In the genomic region with DNA sequence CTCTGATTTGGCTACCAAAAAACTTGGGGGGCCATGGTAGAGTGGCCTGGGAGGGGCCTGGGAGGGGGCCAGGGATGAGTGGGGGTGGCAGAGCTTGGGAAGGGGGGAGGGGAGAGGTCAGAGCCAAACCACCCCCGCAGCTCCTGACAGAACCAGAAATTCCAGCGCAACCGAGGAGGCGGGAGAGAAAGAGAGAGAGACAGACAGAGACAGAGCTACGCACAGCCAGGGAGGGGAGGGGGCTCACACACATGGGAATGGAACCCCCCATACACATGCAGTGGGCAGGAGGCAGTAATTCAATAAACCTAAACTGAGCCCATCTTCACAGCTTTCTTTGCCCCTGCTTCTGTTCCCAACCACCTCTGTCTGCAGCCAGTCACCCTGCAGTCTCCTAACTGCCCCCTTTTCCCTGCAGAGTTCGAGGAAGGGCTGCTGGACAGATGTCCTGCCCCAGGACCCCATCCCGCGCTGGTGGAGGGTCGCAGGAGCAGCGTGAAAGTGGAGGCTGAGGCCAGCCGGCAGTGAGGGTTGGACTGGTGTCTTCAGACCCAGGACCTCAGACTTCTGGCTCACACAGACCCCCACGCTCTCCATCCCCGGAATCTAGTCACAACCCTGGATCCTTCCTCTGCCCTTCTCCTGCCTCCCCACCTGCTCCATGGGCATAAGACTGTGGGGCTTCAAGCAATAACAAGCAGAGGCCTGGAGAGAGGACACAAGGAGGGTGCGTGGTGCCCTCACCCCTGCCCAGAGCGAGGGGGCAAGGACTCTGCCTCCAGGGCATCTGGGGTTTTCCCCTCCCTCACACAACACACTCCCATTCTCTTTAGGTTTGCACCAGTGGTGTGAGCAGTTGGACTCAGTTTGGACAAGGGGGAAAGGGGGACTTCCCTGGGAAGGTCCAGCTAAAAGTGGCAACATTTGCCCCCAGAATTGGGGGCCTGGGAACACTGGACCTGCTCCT, we compare ENCODE assay signal across 8 cellular contexts. TPM values are rescaled to one million over a fixed set of nuclear protein-coding genes. Genes with fewer than 3 reads are reported as not detected.
DNase-seq lines count a peak whose midpoint lies in the region; ATAC-seq and TF ChIP-seq lines count a peak whose summit lies in the region.
"Had no signal": no experiment of that assay in that cellular context is flagged by ENCODE, and none has a peak within 500 bp of the region (broad histone marks: within the 10 kb centered on the region; RNA-seq: fewer than 3 reads in every experiment).

No MANE protein-coding gene starts in this region.

- no peak for TF ChIP-seq POLR2A in testis (IDR thresholded peaks at IDR 0.05)

- H3K36me3 ChIP-seq in HUES48 (ENCODE audit: control insufficient read depth, insufficient read depth, low read length), result peaks cover 40% of the 10 kb centered on the region
- H3K36me3 ChIP-seq in adipocyte (ENCODE audit: control insufficient read depth, insufficient read depth, low read length, severe bottlenecking), result peaks cover 80% of the 10 kb centered on the region
- no peaks in the 10 kb centered on the region for H3K36me3 ChIP-seq in testis (ENCODE audit: low read depth, missing control alignments)

- H3K27ac ChIP-seq in HUES48 (ENCODE audit: low read depth, low read length), result peak overlapping the region; percentile 73
- H3K27ac ChIP-seq in testis, result peak overlapping the region; percentile 8 to 100

- no peaks in the 10 kb centered on the region for H3K27me3 ChIP-seq in HUES48 (ENCODE audit: control insufficient read depth, insufficient read depth, low read length)
- no peaks in the 10 kb centered on the region for H3K27me3 ChIP-seq in adipocyte (replicated peaks; ENCODE audit: control insufficient read depth, insufficient read depth, low read length)
- no peaks in the 10 kb centered on the region for H3K27me3 ChIP-seq in testis

- H3K9ac ChIP-seq in HUES48 (ENCODE audit: low read depth, low read length) (no peak overlapping the region), adipocyte (ENCODE audit: low read length) (peak overlapping the region; percentile 34)

- intact Hi-C loops in testis (cut with DNase I; ENCODE audit: low total_unique reads), result no loop called here

- H3K9me3 ChIP-seq in HUES48 (ENCODE audit: control insufficient read depth, insufficient read depth, low read length) (no peaks in the 10 kb centered on the region), adipocyte (ENCODE audit: control insufficient read depth, low read length) (no peaks in the 10 kb centered on the region), testis (no peaks in the 10 kb centered on the region)

- H3K4me3 ChIP-seq in HUES48 (ENCODE audit: low read depth, low read length) (peak overlapping the region; percentile 15; the same call in 1 of the 2 replicates), adipocyte (ENCODE audit: low read length) (no peak overlapping the region), testis (no peak overlapping the region)

- TF ChIP-seq CTCF in testis (IDR thresholded peaks at IDR 0.05), result no peak

- no peak for DNase-seq in adipocyte (ENCODE audit: low read depth)
- DNase-seq in left lobe of liver (ENCODE audit: low spot score), result peak; percentile 45
- DNase-seq in testis, result no peak
- no peak for DNase-seq in mesenteric fat pad (ENCODE audit: low spot score)
- no peak for DNase-seq in DMS 273 (lab: John Stamatoyannopoulos, UW; ENCODE audit: unreplicated experiment)

- peaks cover 12% of the 10 kb centered on the region for H3K4me1 ChIP-seq in HUES48 (ENCODE audit: control insufficient read depth, insufficient read depth, low read length)
- H3K4me1 ChIP-seq in adipocyte (ENCODE audit: control insufficient read depth, insufficient read depth, low read length), result peaks cover 42% of the 10 kb centered on the region
- H3K4me1 ChIP-seq in testis, result peaks cover 38% of the 10 kb centered on the region

- 42 to 50% methylated on average over 12 to 15 of the region's 15 CpGs for WGBS in testis, 2 donors

- ATAC-seq in left lobe of liver (peak; percentile 2), HG03378 (IDR thresholded peaks at IDR 0.05; ENCODE audit: unreplicated experiment) (no peak)

RNA-seq across cellular contexts. Expression of gene NAB2, which starts 5.6 kb away (rescaled TPM):
- 12.9 TPM for total RNA-seq in left lobe of liver
- total RNA-seq in testis, result 10 to 100 TPM; 45.7 to 59.5 TPM
- 31.4 TPM for polyA plus RNA-seq in testis (ENCODE audit: insufficient read depth, low read depth, low replicate concordance)
- 22.1 TPM for total RNA-seq in mesenteric fat pad

RNA-seq across cellular contexts. Expression of gene NEMP1, which starts 15.9 kb away (rescaled TPM):
- 5.3 TPM for total RNA-seq in left lobe of liver
- 10 to 100 TPM; 18.1 to 18.2 TPM for total RNA-seq in testis
- polyA plus RNA-seq in testis (ENCODE audit: insufficient read depth, low read depth, low replicate concordance), result 15.9 TPM
- total RNA-seq in mesenteric fat pad, result 8.6 TPM

RNA-seq across cellular contexts. Expression of gene STAT6, which starts 16.7 kb away (rescaled TPM):
- total RNA-seq in left lobe of liver (97.6 TPM), testis (10 to 100 TPM; 66.2 to 81.5 TPM), mesenteric fat pad (164 TPM)
- 53.2 TPM for polyA plus RNA-seq in testis (ENCODE audit: insufficient read depth, low read depth, low replicate concordance)
- total RNA-seq: M059J had no signal

RNA-seq across cellular contexts. Expression of gene LRP1, which starts 33.8 kb away (rescaled TPM):
- total RNA-seq in left lobe of liver, result 370 TPM
- total RNA-seq in testis, result 100 to 1,000 TPM; 135 to 200 TPM
- polyA plus RNA-seq in testis (ENCODE audit: insufficient read depth, low read depth, low replicate concordance), result 82.4 TPM
- total RNA-seq in mesenteric fat pad, result 954 TPM

RNA-seq across cellular contexts. Expression of gene MYO1A, which starts 44.5 kb away (rescaled TPM):
- total RNA-seq in left lobe of liver (0.28 TPM), testis (1 to 10 TPM; 5.9 to 7.6 TPM), mesenteric fat pad (3.6 TPM)
- polyA plus RNA-seq in testis (ENCODE audit: insufficient read depth, low read depth, low replicate concordance), result 5.4 TPM
- total RNA-seq: M059J had no signal
